In genomic region chr17:40866838-40867237, GRCh38 we compare ENCODE assay signal across 11 cellular contexts. TPM values are rescaled to one million over a fixed set of nuclear protein-coding genes. Genes with fewer than 3 reads are reported as not detected.
"Had no signal": no experiment of that assay in that cellular context is flagged by ENCODE, and none has a peak within 500 bp of the region (broad histone marks: within the 10 kb centered on the region; RNA-seq: fewer than 3 reads in every experiment).

Gene KRT12, minus strand, starts transcription at chr17:40867223. Its CDS starts 37 bp downstream, at chr17:40867186.

- H3K4me2 ChIP-seq: KMS-11 had no signal

- H3K9me3 ChIP-seq: HAP-1 had no signal

- H3K4me1 ChIP-seq: HAP-1 had no signal

- ATAC-seq: HCT116 had no signal

- DNase-seq: GM23248, H7, HFFc6, IMR-90, KBM-7 had no signal

- H3K4me3 ChIP-seq: GM23248, HAP-1 had no signal

- H3K36me3 ChIP-seq: HAP-1 had no signal

- H3K9ac ChIP-seq: GM23248, KMS-11 had no signal

- H2AFZ ChIP-seq: GM23248 had no signal

- H3K27ac ChIP-seq: GM23248, HL-60, KMS-11 had no signal

- FAIRE-seq: H1 had no signal

RNA-seq across cellular contexts. Expression of gene KRT12, which starts in this region (rescaled TPM):
- total RNA-seq: GM23248, H1, H7, HFFc6, HT1080, IMR-90 had no signal
- polyA plus RNA-seq: GM23248, H1, IMR-90 had no signal
